31 cellular contexts compared by ENCODE assay signal in genomic region chr19:42294471-42295137, GRCh38. TPM values are rescaled to one million over a fixed set of nuclear protein-coding genes. Genes with fewer than 3 reads are reported as not detected.
DNase-seq lines count a peak whose midpoint lies in the region; ATAC-seq, FAIRE-seq and TF ChIP-seq lines count a peak whose summit lies in the region.
"Had no signal": no experiment of that assay in that cellular context is flagged by ENCODE, and none has a peak within 500 bp of the region (broad histone marks: within the 10 kb centered on the region; RNA-seq: fewer than 3 reads in every experiment).

No MANE protein-coding gene starts in this region.

- in situ Hi-C loops in K562 (cut with MboI): no loop called here

- no peaks in the 10 kb centered on the region for H3K9me1 ChIP-seq in K562 (ENCODE audit: control insufficient read depth, insufficient read depth, low read length)

- no peak for TF ChIP-seq POLR2A in K562 (conservative IDR thresholded peaks at IDR 0.05)

- H3K4me3 ChIP-seq in K562: no peak overlapping the region
- H3K4me3 ChIP-seq: MG63 had no signal

- no peaks in the 10 kb centered on the region for H3K79me2 ChIP-seq in K562 (ENCODE audit: control insufficient read depth, insufficient read depth, low read length)

- CTCF ChIA-PET in CD4-positive, alpha-beta T cell (lab: Charles Lee): interaction anchor here (1.3 to 2.0 kb wide), 2 partner anchors 50 to 52 kb away, joined by 3 to 11 read pairs; partner anchors contain the start of gene GSK3A
- CTCF ChIA-PET in K562 (lab: Yijun Ruan, JAX; ENCODE audit: low intra/inter-chr PET ratio): interaction anchor here (2.3 kb wide), 1 partner anchor 186 kb away, joined by 9 read pairs; no protein-coding TSS in a partner anchor

- H3K36me3 Mint-ChIP-seq in activated T-cell treated with anti-CD3 and anti-CD28 coated beads, Interleukin-2, amount 50 U/mL, for 24 hours (ENCODE audit: low read depth): peaks cover 69% of the 10 kb centered on the region
- H3K36me3 Mint-ChIP-seq in CD4-positive, alpha-beta T cell (ENCODE audit: low read depth): peaks cover 57% of the 10 kb centered on the region
- peaks cover 24% of the 10 kb centered on the region for H3K36me3 Mint-ChIP-seq in nephron progenitor cell (ENCODE audit: low read depth)

- H2AFZ ChIP-seq in K562 (ENCODE audit: low read depth, low read length): no peak overlapping the region

- intact Hi-C loops in CD4-positive, alpha-beta T cell (cut with DNase I, micrococcal nuclease): loop anchor here in 1 of 2 experiments (5.0 kb wide), 1 partner anchor 112 kb away; no protein-coding TSS in a partner anchor
- intact Hi-C loops in K562 (cut with micrococcal nuclease): loop anchor here (5.0 kb wide), 1 partner anchor 52 kb away; the partner anchor contains the start of gene GSK3A

- no peak for TF ChIP-seq CTCF in CD4-positive, alpha-beta T cell (IDR thresholded peaks at IDR 0.05)
- no peak for TF ChIP-seq CTCF in K562 (IDR thresholded peaks at IDR 0.05 in 2 of 3, conservative IDR thresholded peaks at IDR 0.05 in 1 of 3; ENCODE audit: insufficient read depth in 2 of 3, low read depth in 1 of 3, low read length in 3 of 3)
- no peak for TF ChIP-seq CTCF in nephron progenitor cell (IDR thresholded peaks at IDR 0.05)

- TF ChIP-seq EP300 in K562 (IDR thresholded peaks at IDR 0.05; ENCODE audit: low read length): no peak

- POLR2A ChIA-PET in CD4-positive, alpha-beta T cell (lab: Charles Lee): interaction anchor here (0.7 to 1.3 kb wide), 2 partner anchors 10 to 44 kb away, joined by 3 read pairs; no protein-coding TSS in a partner anchor
- POLR2A ChIA-PET in K562 (lab: Yijun Ruan, JAX): interaction anchor here (0.7 to 1.4 kb wide), 2 partner anchors 85 to 151 kb away, joined by 3 to 4 read pairs; no protein-coding TSS in a partner anchor

- WGBS in K562 (ENCODE audit: insufficient coverage, low coverage, missing lambda C conversion rate): 74% methylated on average over 16 of the region's 24 CpGs

- peaks cover 11% of the 10 kb centered on the region for H3K4me1 Mint-ChIP-seq in activated T-cell treated with anti-CD3 and anti-CD28 coated beads, Interleukin-2, amount 50 U/mL, for 24 hours (ENCODE audit: low read depth)
- H3K4me1 Mint-ChIP-seq in CD4-positive, alpha-beta T cell (ENCODE audit: low read depth): peaks cover 15% of the 10 kb centered on the region
- H3K4me1 Mint-ChIP-seq in nephron progenitor cell: peaks cover 19% of the 10 kb centered on the region

- no peaks in the 10 kb centered on the region for H3K9me3 ChIP-seq in CD4-positive, alpha-beta T cell (ENCODE audit: control insufficient read depth, low read length)
- no peaks in the 10 kb centered on the region for H3K9me3 ChIP-seq in K562 (replicated peaks; ENCODE audit: control insufficient read depth, insufficient read depth, low read depth, low read length)
- H3K9me3 ChIP-seq: BE2C, MG63 had no signal

- FAIRE-seq in K562 (lab: Jason Lieb, UNC): no peak
- FAIRE-seq: GM12892, GM19239, H54, HTR-8/SVneo had no signal

- H3K36me3 ChIP-seq in K562 (ENCODE audit: control insufficient read depth, insufficient read depth, low read length): peaks cover 81% of the 10 kb centered on the region; the same call in 2 of the 3 replicates

- peak overlapping the region in 1 of 2 experiments; percentile 36; a peak in 1 of 4 replicates for H3K9ac ChIP-seq in K562 (ENCODE audit: insufficient read depth in 1 of 2, low read depth in 2 of 2, low read length in 2 of 2)

- H3K27ac Mint-ChIP-seq in activated T-cell treated with anti-CD3 and anti-CD28 coated beads, Interleukin-2, amount 50 U/mL, for 24 hours: peak overlapping the region; percentile 63
- H3K27ac Mint-ChIP-seq in CD4-positive, alpha-beta T cell: no peak overlapping the region
- peak overlapping the region; percentile 45 for H3K27ac Mint-ChIP-seq in nephron progenitor cell

- BruUV-seq in K562 (replicated peaks; lab: Mats Ljungman, UMichigan): no TSS peak

- H3K27me3 Mint-ChIP-seq in activated T-cell treated with anti-CD3 and anti-CD28 coated beads, Interleukin-2, amount 50 U/mL, for 24 hours: no peaks in the 10 kb centered on the region
- no peaks in the 10 kb centered on the region for H3K27me3 Mint-ChIP-seq in CD4-positive, alpha-beta T cell
- peaks cover 10% of the 10 kb centered on the region for H3K27me3 Mint-ChIP-seq in nephron progenitor cell (ENCODE audit: low read depth, poor library complexity)

- peaks cover 0 to 61% of the 10 kb centered on the region in 2 experiments; a peak in 3 of 5 replicates for H3K4me1 ChIP-seq in K562 (replicated peaks in 1 of 2; ENCODE audit: control insufficient read depth in 2 of 2, insufficient read depth in 2 of 2, low read length in 2 of 2)
- H3K4me1 ChIP-seq: BE2C had no signal

- no peaks in the 10 kb centered on the region for H3K27me3 ChIP-seq in CD4-positive, alpha-beta T cell (ENCODE audit: control insufficient read depth, insufficient read depth, low read length)
- no peaks in the 10 kb centered on the region for H3K27me3 ChIP-seq in K562 (ENCODE audit: control insufficient read depth in 2 of 2, insufficient read depth in 2 of 2, low read length in 2 of 2)
- H3K27me3 ChIP-seq: BE2C, MG63 had no signal

- no peak for TF ChIP-seq RAD21 in K562 (CRISPR knock-in tag; conservative IDR thresholded peaks at IDR 0.05 in 1 of 2, IDR thresholded peaks at IDR 0.05 in 1 of 2)

- H3K27ac ChIP-seq in CD4-positive, alpha-beta T cell (ENCODE audit: low read depth, low read length): no peak overlapping the region
- no peak overlapping the region for H3K27ac ChIP-seq in K562 (ENCODE audit: extremely low read depth, low read depth, low read length)

- H3K4me2 ChIP-seq in K562 (ENCODE audit: insufficient read depth, low read length): no peak overlapping the region

- no peak overlapping the region for H3K4me3 Mint-ChIP-seq in activated T-cell treated with anti-CD3 and anti-CD28 coated beads, Interleukin-2, amount 50 U/mL, for 24 hours
- H3K4me3 Mint-ChIP-seq in CD4-positive, alpha-beta T cell: peak overlapping the region; percentile 20
- no peak overlapping the region for H3K4me3 Mint-ChIP-seq in nephron progenitor cell
- H3K4me3 Mint-ChIP-seq: CD14-positive monocyte had no signal

- peaks cover 7% of the 10 kb centered on the region; the same call in 1 of the 2 replicates for H4K20me1 ChIP-seq in K562 (replicated peaks; ENCODE audit: control insufficient read depth, insufficient read depth, low read length)

- no peak for DNase-seq in activated T-cell treated with anti-CD3 and anti-CD28 coated beads, Interleukin-2, amount 50 U/mL, for 24 hours
- DNase-seq in activated T-cell treated with anti-CD3 and anti-CD28 coated beads, Interleukin-2, amount 50 U/mL, for 1 hour: no peak
- no peak for DNase-seq in CD4-positive, alpha-beta T cell
- DNase-seq in K562 (ENCODE audit: extremely low read depth in 1 of 4, low spot score in 3 of 4) (no peak), nephron progenitor cell (no peak), NAMALWA (ENCODE audit: low spot score) (no peak)
- no peak for DNase-seq in activated CD4-positive, alpha-beta T cell treated with anti-CD3 and anti-CD28 coated beads, Interleukin-2, amount 50 U/mL, for 1 hour
- DNase-seq: 8988T; ACHN; BE2C; Calu3; DMS153; DND-41; KG1; MG63; NCI-H1048; NCI-H1417; NCI-H1694; NCI-H2029 treated with DMSO at 0.1 percent for 48 hours; NCI-H446 treated with DMSO at 0.1 percent for 48 hours; NCI-H526; NCI-H82; NK-92 treated with Interleukin-12 subunit alpha and Interleukin-12 subunit beta, amount 100 ng/mL, for 24 hours; PC-3; SHP77 had no signal

- ATAC-seq in CD4-positive, alpha-beta T cell (ENCODE audit: poor library complexity): no peak
- ATAC-seq in K562 (no peak), HG03025 (IDR thresholded peaks at IDR 0.05; ENCODE audit: low FRiP score, unreplicated experiment) (no peak)
- ATAC-seq: PC-3 had no signal

- no peaks in the 10 kb centered on the region for H3K9me3 Mint-ChIP-seq in activated T-cell treated with anti-CD3 and anti-CD28 coated beads, Interleukin-2, amount 50 U/mL, for 24 hours
- no peaks in the 10 kb centered on the region for H3K9me3 Mint-ChIP-seq in CD4-positive, alpha-beta T cell
- no peaks in the 10 kb centered on the region for H3K9me3 Mint-ChIP-seq in nephron progenitor cell
- H3K9me3 Mint-ChIP-seq: CD14-positive monocyte had no signal

RNA-seq across cellular contexts. Expression of gene PRR19, which starts 7.3 kb away (rescaled TPM):
- under 1 TPM in 1 of 2 experiments, not detected in 1; 0.16 TPM for total RNA-seq in CD4-positive, alpha-beta T cell
- 0.30 and 0.67 TPM in 2 replicates for total RNA-seq in K562 (2011; cell fraction: chromatin; rRNA removed; ENCODE audit: low replicate concordance)
- total RNA-seq in K562 (2011; cell fraction: nucleolus; rRNA removed): 0.39 and 0.83 TPM in 2 replicates
- total RNA-seq in K562 (2011; cell fraction: nucleoplasm; rRNA removed): 0.76 and 0.81 TPM in 2 replicates
- 0.54 and 1.1 TPM in 2 replicates for total RNA-seq in K562 (2014; rRNA removed)
- 0.11 and 0.32 TPM in 2 replicates for total RNA-seq in K562 (2014; rRNA removed; fragmentation: Illumina TruSeq; extraction: Trizol)
- total RNA-seq in K562 (2015; rRNA removed; fragmentation: Illumina TruSeq; extraction: Trizol): 0.94 and 1.1 TPM in 2 replicates
- 1.6 and 1.8 TPM in 2 replicates for total RNA-seq in K562 (2021)
- 0.24 and 0.34 TPM in 2 replicates for polyA plus RNA-seq in K562 (2011; rRNA removed)
- polyA plus RNA-seq in K562 (2011; cell fraction: cytosol; rRNA removed): 0.41 and 2.0 TPM in 2 replicates
- polyA plus RNA-seq in K562 (2011; cell fraction: nucleus; rRNA removed): 0.21 and 0.77 TPM in 2 replicates
- polyA plus RNA-seq in K562 (2012): 1.4 and 1.7 TPM in 2 replicates
- 1.0 and 1.9 TPM in 2 replicates for polyA plus RNA-seq in K562 (2014; fragmentation: Illumina TruSeq; extraction: Trizol)
- polyA plus RNA-seq in K562 (2014; fragmentation: Nextera tagmentation; extraction: Ambion mirVana): under 1 TPM; 0.10 to 0.18 TPM
- 0.73 and 1.6 TPM in 2 replicates for polyA plus RNA-seq in K562 (2014; rRNA removed)
- 0.15 and 0.32 TPM in 2 replicates for polyA minus RNA-seq in K562 (2011; rRNA and poly(A)+ RNA removed)
- 1.2 TPM in 1 of 2 replicates, not detected in the other for polyA minus RNA-seq in K562 (2011; cell fraction: cytosol; rRNA and poly(A)+ RNA removed)
- polyA minus RNA-seq in K562 (2011; cell fraction: nucleus; rRNA and poly(A)+ RNA removed): 0.40 TPM in 1 of 2 replicates, not detected in the other
- total RNA-seq: PC-3 had no signal

RNA-seq across cellular contexts. Expression of gene PAFAH1B3, which starts 7.8 kb away (rescaled TPM):
- total RNA-seq in CD4-positive, alpha-beta T cell: 10 to 100 TPM; 10.6 to 11.8 TPM
- total RNA-seq in K562 (2011; cell fraction: chromatin; rRNA removed; ENCODE audit: low replicate concordance): 3.9 and 24.8 TPM in 2 replicates
- 45.0 and 47.0 TPM in 2 replicates for total RNA-seq in K562 (2011; cell fraction: nucleolus; rRNA removed)
- 16.6 and 17.6 TPM in 2 replicates for total RNA-seq in K562 (2011; cell fraction: nucleoplasm; rRNA removed)
- total RNA-seq in K562 (2014; rRNA removed) (114 and 146 TPM in 2 replicates), K562 (2014; rRNA removed; fragmentation: Illumina TruSeq; extraction: Trizol) (28.7 and 48.0 TPM in 2 replicates), K562 (2015; rRNA removed; fragmentation: Illumina TruSeq; extraction: Trizol) (78.9 and 81.0 TPM in 2 replicates), K562 (2021) (130 and 138 TPM in 2 replicates)
- polyA plus RNA-seq in K562 (2011; rRNA removed) (27.5 and 40.8 TPM in 2 replicates), K562 (2014; fragmentation: Illumina TruSeq; extraction: Trizol) (96.7 and 113 TPM in 2 replicates), K562 (2014; fragmentation: Nextera tagmentation; extraction: Ambion mirVana) (10 to 100 TPM; 10.5 to 23.5 TPM), K562 (2014; rRNA removed) (79.6 and 80.6 TPM in 2 replicates)
- 71.5 and 165 TPM in 2 replicates for polyA plus RNA-seq in K562 (2011; cell fraction: cytosol; rRNA removed)
- polyA plus RNA-seq in K562 (2011; cell fraction: nucleus; rRNA removed): 47.4 and 73.9 TPM in 2 replicates
- polyA plus RNA-seq in K562 (2012): 83.4 and 102 TPM in 2 replicates
- polyA minus RNA-seq in K562 (2011; rRNA and poly(A)+ RNA removed): 20.7 and 34.8 TPM in 2 replicates
- 70.3 and 71.1 TPM in 2 replicates for polyA minus RNA-seq in K562 (2011; cell fraction: cytosol; rRNA and poly(A)+ RNA removed)
- 16.8 and 18.9 TPM in 2 replicates for polyA minus RNA-seq in K562 (2011; cell fraction: nucleus; rRNA and poly(A)+ RNA removed)
- total RNA-seq: PC-3 had no signal

RNA-seq across cellular contexts. Expression of gene TMEM145, which starts 18.5 kb away (rescaled TPM):
- total RNA-seq in CD4-positive, alpha-beta T cell: not detected
- total RNA-seq in K562 (2011; cell fraction: chromatin; rRNA removed; ENCODE audit: low replicate concordance): 4.7 and 17.0 TPM in 2 replicates
- total RNA-seq in K562 (2011; cell fraction: nucleolus; rRNA removed): 7.8 and 16.2 TPM in 2 replicates
- 4.7 and 8.2 TPM in 2 replicates for total RNA-seq in K562 (2011; cell fraction: nucleoplasm; rRNA removed)
- total RNA-seq in K562 (2014; rRNA removed) (0.61 TPM in 1 of 2 replicates, not detected in the other), K562 (2014; rRNA removed; fragmentation: Illumina TruSeq; extraction: Trizol) (0.80 and 0.83 TPM in 2 replicates), K562 (2015; rRNA removed; fragmentation: Illumina TruSeq; extraction: Trizol) (0.75 and 0.94 TPM in 2 replicates), K562 (2021) (2.8 and 5.5 TPM in 2 replicates)
- polyA plus RNA-seq in K562 (2011; rRNA removed) (1.3 and 1.8 TPM in 2 replicates), K562 (2014; fragmentation: Illumina TruSeq; extraction: Trizol) (1.8 and 2.0 TPM in 2 replicates), K562 (2014; fragmentation: Nextera tagmentation; extraction: Ambion mirVana) (not detected), K562 (2014; rRNA removed) (3.0 and 4.1 TPM in 2 replicates)
- 0.54 and 0.77 TPM in 2 replicates for polyA plus RNA-seq in K562 (2011; cell fraction: cytosol; rRNA removed)
- polyA plus RNA-seq in K562 (2011; cell fraction: nucleus; rRNA removed): 16.6 and 17.9 TPM in 2 replicates
- 0.91 and 2.6 TPM in 2 replicates for polyA plus RNA-seq in K562 (2012)
- 1.9 and 2.4 TPM in 2 replicates for polyA minus RNA-seq in K562 (2011; rRNA and poly(A)+ RNA removed)
- 4.5 TPM in 1 of 2 replicates, not detected in the other for polyA minus RNA-seq in K562 (2011; cell fraction: cytosol; rRNA and poly(A)+ RNA removed)
- 6.6 and 11.7 TPM in 2 replicates for polyA minus RNA-seq in K562 (2011; cell fraction: nucleus; rRNA and poly(A)+ RNA removed)
- polyA plus RNA-seq: CD14-positive monocyte had no signal

RNA-seq across cellular contexts. Expression of gene CIC, which starts 25.6 kb away (rescaled TPM):
- 100 to 1,000 TPM; 114 to 119 TPM for total RNA-seq in CD4-positive, alpha-beta T cell
- total RNA-seq in K562 (2011; cell fraction: chromatin; rRNA removed; ENCODE audit: low replicate concordance): 24.1 and 86.8 TPM in 2 replicates
- 64.6 and 65.9 TPM in 2 replicates for total RNA-seq in K562 (2011; cell fraction: nucleolus; rRNA removed)
- 39.3 and 41.3 TPM in 2 replicates for total RNA-seq in K562 (2011; cell fraction: nucleoplasm; rRNA removed)
- total RNA-seq in K562 (2014; rRNA removed) (13.6 and 13.7 TPM in 2 replicates), K562 (2014; rRNA removed; fragmentation: Illumina TruSeq; extraction: Trizol) (1.5 and 2.2 TPM in 2 replicates), K562 (2015; rRNA removed; fragmentation: Illumina TruSeq; extraction: Trizol) (8.6 and 8.7 TPM in 2 replicates), K562 (2021) (37.6 and 44.7 TPM in 2 replicates)
- polyA plus RNA-seq in K562 (2011; rRNA removed) (3.0 and 5.8 TPM in 2 replicates), K562 (2014; fragmentation: Illumina TruSeq; extraction: Trizol) (12.0 and 21.5 TPM in 2 replicates), K562 (2014; fragmentation: Nextera tagmentation; extraction: Ambion mirVana) (under 1 TPM; 0.07 to 0.13 TPM), K562 (2014; rRNA removed) (18.9 and 19.9 TPM in 2 replicates)
- 4.3 and 10.0 TPM in 2 replicates for polyA plus RNA-seq in K562 (2011; cell fraction: cytosol; rRNA removed)
- polyA plus RNA-seq in K562 (2011; cell fraction: nucleus; rRNA removed): 37.3 and 64.7 TPM in 2 replicates
- polyA plus RNA-seq in K562 (2012): 24.4 and 27.9 TPM in 2 replicates
- polyA minus RNA-seq in K562 (2011; rRNA and poly(A)+ RNA removed): 1.8 and 2.4 TPM in 2 replicates
- polyA minus RNA-seq in K562 (2011; cell fraction: cytosol; rRNA and poly(A)+ RNA removed): 12.8 and 21.3 TPM in 2 replicates
- 14.4 and 16.6 TPM in 2 replicates for polyA minus RNA-seq in K562 (2011; cell fraction: nucleus; rRNA and poly(A)+ RNA removed)

RNA-seq across cellular contexts. Expression of gene MEGF8, which starts 30.8 kb away (rescaled TPM):
- 1 to 10 TPM; 4.1 to 4.2 TPM for total RNA-seq in CD4-positive, alpha-beta T cell
- 10.5 and 30.6 TPM in 2 replicates for total RNA-seq in K562 (2011; cell fraction: chromatin; rRNA removed; ENCODE audit: low replicate concordance)
- total RNA-seq in K562 (2011; cell fraction: nucleolus; rRNA removed): 29.2 and 30.2 TPM in 2 replicates
- 14.0 and 15.8 TPM in 2 replicates for total RNA-seq in K562 (2011; cell fraction: nucleoplasm; rRNA removed)
- total RNA-seq in K562 (2014; rRNA removed) (3.8 and 4.5 TPM in 2 replicates), K562 (2014; rRNA removed; fragmentation: Illumina TruSeq; extraction: Trizol) (1.5 and 1.8 TPM in 2 replicates), K562 (2015; rRNA removed; fragmentation: Illumina TruSeq; extraction: Trizol) (3.0 and 3.4 TPM in 2 replicates), K562 (2021) (10.0 and 13.1 TPM in 2 replicates)
- polyA plus RNA-seq in K562 (2011; rRNA removed) (1.9 and 2.1 TPM in 2 replicates), K562 (2014; fragmentation: Illumina TruSeq; extraction: Trizol) (3.9 and 4.6 TPM in 2 replicates), K562 (2014; fragmentation: Nextera tagmentation; extraction: Ambion mirVana) (under 1 TPM; 0.28 to 0.34 TPM), K562 (2014; rRNA removed) (4.5 and 4.7 TPM in 2 replicates)
- 1.8 and 3.8 TPM in 2 replicates for polyA plus RNA-seq in K562 (2011; cell fraction: cytosol; rRNA removed)
- 5.9 and 11.6 TPM in 2 replicates for polyA plus RNA-seq in K562 (2011; cell fraction: nucleus; rRNA removed)
- 6.5 and 11.3 TPM in 2 replicates for polyA plus RNA-seq in K562 (2012)
- polyA minus RNA-seq in K562 (2011; rRNA and poly(A)+ RNA removed): 2.1 and 2.6 TPM in 2 replicates
- polyA minus RNA-seq in K562 (2011; cell fraction: cytosol; rRNA and poly(A)+ RNA removed): 8.0 and 10.0 TPM in 2 replicates
- 7.9 and 8.1 TPM in 2 replicates for polyA minus RNA-seq in K562 (2011; cell fraction: nucleus; rRNA and poly(A)+ RNA removed)
